Comparison of ENCODE assay signal across 27 cellular contexts in genomic region chr3:168026764-168027163, GRCh38.
"Had no signal": no experiment of that assay in that cellular context is flagged by ENCODE, and none has a peak within 500 bp of the region (broad histone marks: within the 10 kb centered on the region; RNA-seq: fewer than 3 reads in every experiment).

No MANE protein-coding gene starts in this region.

- H3K4me1 Mint-ChIP-seq: endodermal cell had no signal

- H3K27me3 ChIP-seq: ascending aorta, esophagus muscularis mucosa, foreskin keratinocyte, sigmoid colon had no signal

- DNase-seq: activated CD4-positive, alpha-beta T cell treated with anti-CD3 and anti-CD28 coated beads for 48 hours; activated CD4-positive, alpha-beta T cell treated with anti-CD3 and anti-CD28 coated beads, Interleukin-2, amount 50 U/mL, for 48 hours; activated CD8-positive, alpha-beta memory T cell treated with anti-CD3 and anti-CD28 coated beads, Interleukin-2, amount 50 U/mL, for 4 hours; activated gamma-delta T cell; activated naive CD4-positive, alpha-beta T cell treated with anti-CD3 and anti-CD28 coated beads, Interleukin-2, amount 10 ng/mL, durations not matched to agents 7 days and 5 days; activated naive CD8-positive, alpha-beta T cell treated with anti-CD3 and anti-CD28 coated beads, Interleukin-2, amount 10 ng/mL, durations not matched to agents 7 days and 5 days; activated T-cell treated with anti-CD3 and anti-CD28 coated beads, Interleukin-2, amount 50 U/mL, for 1 hour; caudate nucleus; cortex of kidney; endodermal cell; foreskin keratinocyte; hippocampal formation; left cardiac atrium; midbrain; naive thymus-derived CD4-positive, alpha-beta T cell; posterior cingulate gyrus; sigmoid colon; stimulated activated CD4-positive, alpha-beta T cell treated with anti-CD3 and anti-CD28 coated beads, Interleukin-15, amount 100 ng/mL, for 24 hours; stimulated activated naive CD8-positive, alpha-beta T cell treated with anti-CD3 and anti-CD28 coated beads, Interleukin-15, Interleukin-2, amounts not matched to agents 100 U/mL and 50 U/mL, for 24 hours; T-helper 9 cell; trophoblast cell had no signal

- H3K4me1 ChIP-seq: ascending aorta, foreskin keratinocyte had no signal

- H3K27ac ChIP-seq: ascending aorta, foreskin keratinocyte, sigmoid colon, thoracic aorta, VCaP had no signal

- H3K4me3 ChIP-seq: ascending aorta, esophagus muscularis mucosa, sigmoid colon had no signal

- ATAC-seq: foreskin keratinocyte; naive thymus-derived CD4-positive, alpha-beta T cell; stimulated activated naive CD8-positive, alpha-beta T cell treated with anti-CD3 and anti-CD28 coated beads, Interleukin-15, Interleukin-2, amounts not matched to agents 100 U/mL and 50 U/mL, for 24 hours had no signal

- H3K27me3 Mint-ChIP-seq: activated naive CD4-positive, alpha-beta T cell treated with anti-CD3 and anti-CD28 coated beads, Interleukin-2, amount 10 ng/mL, durations not matched to agents 7 days and 5 days; activated naive CD8-positive, alpha-beta T cell treated with anti-CD3 and anti-CD28 coated beads, Interleukin-2, amount 10 ng/mL, durations not matched to agents 7 days and 5 days; brain had no signal

- H3K4me3 Mint-ChIP-seq: activated naive CD4-positive, alpha-beta T cell treated with anti-CD3 and anti-CD28 coated beads, Interleukin-2, amount 10 ng/mL, durations not matched to agents 7 days and 5 days; activated naive CD8-positive, alpha-beta T cell treated with anti-CD3 and anti-CD28 coated beads, Interleukin-2, amount 10 ng/mL, durations not matched to agents 7 days and 5 days; activated T-helper 1 cell treated with anti-CD3 and anti-CD28 coated beads, Interleukin-12 subunit alpha, Interleukin-12 subunit beta, Interleukin-2, Interleukin-4 antibody, amounts not matched to agents 30 ng/mL and 10 ng/mL and 1 ng/mL, durations not matched to agents 14 hours and 24 hours and 36 hours; brain; endodermal cell; naive thymus-derived CD4-positive, alpha-beta T cell had no signal

- H3K9me3 Mint-ChIP-seq: activated naive CD4-positive, alpha-beta T cell treated with anti-CD3 and anti-CD28 coated beads, Interleukin-2, amount 10 ng/mL, durations not matched to agents 7 days and 5 days; activated naive CD8-positive, alpha-beta T cell treated with anti-CD3 and anti-CD28 coated beads, Interleukin-2, amount 10 ng/mL, durations not matched to agents 7 days and 5 days; activated T-helper 1 cell treated with anti-CD3 and anti-CD28 coated beads, Interleukin-12 subunit alpha, Interleukin-12 subunit beta, Interleukin-2, Interleukin-4 antibody, amounts not matched to agents 30 ng/mL and 10 ng/mL and 1 ng/mL, durations not matched to agents 14 hours and 24 hours and 36 hours; brain; endodermal cell had no signal

- H3K36me3 Mint-ChIP-seq: activated naive CD4-positive, alpha-beta T cell treated with anti-CD3 and anti-CD28 coated beads, Interleukin-2, amount 10 ng/mL, durations not matched to agents 7 days and 5 days had no signal

- H3K27ac Mint-ChIP-seq: activated naive CD4-positive, alpha-beta T cell treated with anti-CD3 and anti-CD28 coated beads, Interleukin-2, amount 10 ng/mL, durations not matched to agents 7 days and 5 days; activated naive CD8-positive, alpha-beta T cell treated with anti-CD3 and anti-CD28 coated beads, Interleukin-2, amount 10 ng/mL, durations not matched to agents 7 days and 5 days; endodermal cell; naive thymus-derived CD4-positive, alpha-beta T cell had no signal

- H3K9me3 ChIP-seq: ascending aorta, esophagus muscularis mucosa, sigmoid colon, thoracic aorta had no signal
